33 cellular contexts compared by ENCODE assay signal in genomic region chr18:42773870-42774269, GRCh38.
"Had no signal": no experiment of that assay in that cellular context is flagged by ENCODE, and none has a peak within 500 bp of the region (broad histone marks: within the 10 kb centered on the region; RNA-seq: fewer than 3 reads in every experiment).

No MANE protein-coding gene starts in this region.

- H3K27ac Mint-ChIP-seq: activated B cell treated with CpG ODN at 0.5 μM for 24 hours; activated CD8-positive, alpha-beta memory T cell treated with anti-CD3 and anti-CD28 coated beads, Interleukin-2, amount 10 ng/mL, durations not matched to agents 7 days and 5 days; activated CD8-positive, alpha-beta T cell treated with anti-CD3 and anti-CD28 coated beads for 36 hours; activated naive CD4-positive, alpha-beta T cell treated with anti-CD3 and anti-CD28 coated beads, Interleukin-2, amount 50 U/mL, for 72 hours; activated T-helper 2 cell treated with anti-CD3 and anti-CD28 coated beads, Interferon-gamma antibody, Interleukin-2, Interleukin-4, amounts not matched to agents 10 μg/mL and 5 μg/mL and 100 μg/mL, durations not matched to agents 14 hours and 24 hours and 36 hours; effector memory CD8-positive, alpha-beta T cell; immature natural killer cell; nephron; stimulated activated naive B cell treated with anti-CD40 and anti-IgM and Interleukin-4, amounts not matched to agents 10 μg/mL and 1 μg/mL and 100 μg/mL, for 72 hours; T-cell; T-helper 2 cell treated with Interferon-gamma antibody and Interleukin-4, amounts not matched to agents 5 μg/mL and 100 μg/mL, for 36 hours had no signal

- H3K27me3 ChIP-seq: brain microvascular endothelial cell, dorsolateral prefrontal cortex, heart left ventricle, left lung, pancreas, right atrium auricular region, stomach, thyroid gland, upper lobe of left lung, vagina had no signal

- H3K36me3 Mint-ChIP-seq: activated CD8-positive, alpha-beta memory T cell treated with anti-CD3 and anti-CD28 coated beads, Interleukin-2, amount 10 ng/mL, durations not matched to agents 7 days and 5 days; activated naive CD4-positive, alpha-beta T cell treated with anti-CD3 and anti-CD28 coated beads, Interleukin-2, amount 50 U/mL, for 72 hours; immature natural killer cell; stimulated activated naive B cell treated with anti-CD40 and anti-IgM and Interleukin-4, amounts not matched to agents 10 μg/mL and 1 μg/mL and 100 μg/mL, for 72 hours; T-cell had no signal

- H3K4me1 Mint-ChIP-seq: activated B cell treated with CpG ODN at 0.5 μM for 24 hours; activated CD8-positive, alpha-beta memory T cell treated with anti-CD3 and anti-CD28 coated beads, Interleukin-2, amount 10 ng/mL, durations not matched to agents 7 days and 5 days; immature natural killer cell; nephron; stimulated activated naive B cell treated with anti-CD40 and anti-IgM and Interleukin-4, amounts not matched to agents 10 μg/mL and 1 μg/mL and 100 μg/mL, for 72 hours; T-cell had no signal

- H3K9me3 ChIP-seq: left lung, lower lobe of right lung, pancreas, psoas muscle, right atrium auricular region, stomach, thyroid gland, upper lobe of left lung, vagina had no signal

- H3K27me3 Mint-ChIP-seq: activated B cell treated with CpG ODN at 0.5 μM for 24 hours; activated CD8-positive, alpha-beta memory T cell treated with anti-CD3 and anti-CD28 coated beads, Interleukin-2, amount 10 ng/mL, durations not matched to agents 7 days and 5 days; activated CD8-positive, alpha-beta T cell treated with anti-CD3 and anti-CD28 coated beads for 36 hours; effector memory CD8-positive, alpha-beta T cell; stimulated activated naive B cell treated with anti-CD40 and anti-IgM and Interleukin-4, amounts not matched to agents 10 μg/mL and 1 μg/mL and 100 μg/mL, for 72 hours; T-cell had no signal

- DNase-seq: activated B cell treated with CpG ODN at 0.5 μM for 24 hours; activated CD4-positive, alpha-beta T cell treated with anti-CD3 and anti-CD28 coated beads, Interleukin-2, amount 50 U/mL, for 1 hour; activated CD8-positive, alpha-beta memory T cell treated with anti-CD3 and anti-CD28 coated beads, Interleukin-2, amount 10 ng/mL, durations not matched to agents 7 days and 5 days; activated CD8-positive, alpha-beta T cell treated with anti-CD3 and anti-CD28 coated beads for 36 hours; activated naive CD4-positive, alpha-beta T cell; activated T-cell treated with anti-CD3 and anti-CD28 coated beads, Interleukin-2, amount 50 U/mL, for 48 hours; brain microvascular endothelial cell; dorsolateral prefrontal cortex; effector memory CD8-positive, alpha-beta T cell; foreskin fibroblast; heart left ventricle; hypothalamus; immature natural killer cell; left lung; lower lobe of right lung; nucleus accumbens; pancreas; psoas muscle; stimulated activated CD4-positive, alpha-beta T cell treated with anti-CD3 and anti-CD28 coated beads, Interleukin-2, amount 100 ng/mL, for 24 hours; stimulated activated naive B cell treated with anti-CD40 and anti-IgM and Interleukin-4, amounts not matched to agents 10 μg/mL and 1 μg/mL and 100 μg/mL, for 72 hours; stomach; T-cell; thyroid gland; upper lobe of left lung had no signal

- H3K9me3 Mint-ChIP-seq: nephron had no signal

- H3K4me1 ChIP-seq: heart left ventricle, left lung, lower lobe of right lung, pancreas, psoas muscle, right atrium auricular region, stomach, thyroid gland, upper lobe of left lung, vagina had no signal

- H3K4me3 Mint-ChIP-seq: activated B cell treated with CpG ODN at 0.5 μM for 24 hours; activated CD8-positive, alpha-beta memory T cell treated with anti-CD3 and anti-CD28 coated beads, Interleukin-2, amount 10 ng/mL, durations not matched to agents 7 days and 5 days; activated CD8-positive, alpha-beta T cell treated with anti-CD3 and anti-CD28 coated beads for 36 hours; effector memory CD8-positive, alpha-beta T cell; immature natural killer cell; nephron; stimulated activated naive B cell treated with anti-CD40 and anti-IgM and Interleukin-4, amounts not matched to agents 10 μg/mL and 1 μg/mL and 100 μg/mL, for 72 hours; T-cell; T-helper 2 cell treated with Interferon-gamma antibody and Interleukin-4, amounts not matched to agents 5 μg/mL and 100 μg/mL, for 36 hours had no signal

- H3K27ac ChIP-seq: brain microvascular endothelial cell, coronary artery, dorsolateral prefrontal cortex, heart left ventricle, left lung, lower lobe of right lung, pancreas, psoas muscle, right atrium auricular region, stomach, thyroid gland, upper lobe of left lung, vagina had no signal

- H3K4me3 ChIP-seq: coronary artery, dorsolateral prefrontal cortex, heart left ventricle, left lung, lower lobe of right lung, pancreas, psoas muscle, right atrium auricular region, smooth muscle cell, stomach, thyroid gland, upper lobe of left lung, vagina had no signal

- H3K4me2 ChIP-seq: smooth muscle cell had no signal

- H3K36me3 ChIP-seq: brain microvascular endothelial cell, heart left ventricle, left lung, lower lobe of right lung, pancreas, right atrium auricular region, stomach, thyroid gland, upper lobe of left lung, vagina had no signal

- ATAC-seq: activated CD8-positive, alpha-beta memory T cell treated with anti-CD3 and anti-CD28 coated beads, Interleukin-2, amount 10 ng/mL, durations not matched to agents 7 days and 5 days; activated CD8-positive, alpha-beta T cell treated with anti-CD3 and anti-CD28 coated beads for 36 hours; activated naive CD4-positive, alpha-beta T cell treated with anti-CD3 and anti-CD28 coated beads, Interleukin-2, amount 50 U/mL, for 72 hours; effector memory CD8-positive, alpha-beta T cell; esophagus mucosa; heart left ventricle; left lung; lower lobe of right lung; pancreas; psoas muscle; stimulated activated naive B cell treated with anti-CD40 and anti-IgM and Interleukin-4, amounts not matched to agents 10 μg/mL and 1 μg/mL and 100 μg/mL, for 72 hours; T-cell had no signal
